Comparison of ENCODE assay signal across 15 cellular contexts in genomic region chr6:156887623-156888269, GRCh38.
DNase-seq lines count a peak whose midpoint lies in the region; ATAC-seq lines count a peak whose summit lies in the region.
"Had no signal": no experiment of that assay in that cellular context is flagged by ENCODE, and none has a peak within 500 bp of the region (broad histone marks: within the 10 kb centered on the region; RNA-seq: fewer than 3 reads in every experiment).

No MANE protein-coding gene starts in this region.

- H3K9ac ChIP-seq in iPS-18a (ENCODE audit: low read length) = peak overlapping the region; percentile 15
- H3K9ac ChIP-seq: BLaER1 had no signal

- H3K27me3 Mint-ChIP-seq in activated CD4-positive, alpha-beta T cell treated with anti-CD3 and anti-CD28 coated beads, Interleukin-2, amount 10 ng/mL, durations not matched to agents 7 days and 5 days = no peaks in the 10 kb centered on the region
- H3K27me3 Mint-ChIP-seq in activated naive CD8-positive, alpha-beta T cell treated with anti-CD3 and anti-CD28 coated beads for 36 hours = no peaks in the 10 kb centered on the region
- no peaks in the 10 kb centered on the region for H3K27me3 Mint-ChIP-seq in stimulated activated naive CD8-positive, alpha-beta T cell treated with anti-CD3 and anti-CD28 coated beads, Interleukin-15, Interleukin-2, amounts not matched to agents 100 ng/mL and 50 ng/mL, for 24 hours
- H3K27me3 Mint-ChIP-seq: stimulated activated naive B cell treated with anti-CD40 and anti-IgM and Interleukin-4, amounts not matched to agents 10 μg/mL and 1 μg/mL and 100 μg/mL, for 72 hours had no signal

- peaks cover 84% of the 10 kb centered on the region for H3K4me1 ChIP-seq in iPS-18a (ENCODE audit: control insufficient read depth, low read depth, low read length)
- H3K4me1 ChIP-seq: prostate gland had no signal

- peak overlapping the region; percentile 34 for H3K4me3 ChIP-seq in iPS-18a (ENCODE audit: low read length)
- H3K4me3 ChIP-seq: BLaER1, prostate gland had no signal

- H3K36me3 ChIP-seq in iPS-18a (ENCODE audit: control insufficient read depth, low read depth, low read length) = no peaks in the 10 kb centered on the region
- H3K36me3 ChIP-seq: prostate gland had no signal

- no peak overlapping the region for H3K4me3 Mint-ChIP-seq in activated CD4-positive, alpha-beta T cell treated with anti-CD3 and anti-CD28 coated beads, Interleukin-2, amount 10 ng/mL, durations not matched to agents 7 days and 5 days
- peak overlapping the region; percentile 1 for H3K4me3 Mint-ChIP-seq in activated naive CD8-positive, alpha-beta T cell treated with anti-CD3 and anti-CD28 coated beads for 36 hours
- H3K4me3 Mint-ChIP-seq in stimulated activated naive CD8-positive, alpha-beta T cell treated with anti-CD3 and anti-CD28 coated beads, Interleukin-15, Interleukin-2, amounts not matched to agents 100 ng/mL and 50 ng/mL, for 24 hours = no peak overlapping the region
- H3K4me3 Mint-ChIP-seq: stimulated activated naive B cell treated with anti-CD40 and anti-IgM and Interleukin-4, amounts not matched to agents 10 μg/mL and 1 μg/mL and 100 μg/mL, for 72 hours had no signal

- peak overlapping the region; percentile 1 for H3K27ac Mint-ChIP-seq in activated CD4-positive, alpha-beta T cell treated with anti-CD3 and anti-CD28 coated beads, Interleukin-2, amount 10 ng/mL, durations not matched to agents 7 days and 5 days
- H3K27ac Mint-ChIP-seq in activated naive CD8-positive, alpha-beta T cell treated with anti-CD3 and anti-CD28 coated beads for 36 hours = peak overlapping the region; percentile 54
- H3K27ac Mint-ChIP-seq in stimulated activated naive CD8-positive, alpha-beta T cell treated with anti-CD3 and anti-CD28 coated beads, Interleukin-15, Interleukin-2, amounts not matched to agents 100 ng/mL and 50 ng/mL, for 24 hours = peak overlapping the region; percentile 54
- H3K27ac Mint-ChIP-seq: stimulated activated naive B cell treated with anti-CD40 and anti-IgM and Interleukin-4, amounts not matched to agents 10 μg/mL and 1 μg/mL and 100 μg/mL, for 72 hours had no signal

- no peaks in the 10 kb centered on the region for H3K27me3 ChIP-seq in iPS-18a (ENCODE audit: control insufficient read depth, insufficient read depth, low read length)
- H3K27me3 ChIP-seq: BLaER1 had no signal

- peaks cover 5% of the 10 kb centered on the region for H3K36me3 Mint-ChIP-seq in activated CD4-positive, alpha-beta T cell treated with anti-CD3 and anti-CD28 coated beads, Interleukin-2, amount 10 ng/mL, durations not matched to agents 7 days and 5 days (ENCODE audit: low read depth)
- peaks cover 5% of the 10 kb centered on the region for H3K36me3 Mint-ChIP-seq in activated naive CD8-positive, alpha-beta T cell treated with anti-CD3 and anti-CD28 coated beads for 36 hours
- peaks cover 5% of the 10 kb centered on the region for H3K36me3 Mint-ChIP-seq in stimulated activated naive CD8-positive, alpha-beta T cell treated with anti-CD3 and anti-CD28 coated beads, Interleukin-15, Interleukin-2, amounts not matched to agents 100 ng/mL and 50 ng/mL, for 24 hours (ENCODE audit: low read depth)

- peaks cover 32% of the 10 kb centered on the region for H3K4me1 Mint-ChIP-seq in activated CD4-positive, alpha-beta T cell treated with anti-CD3 and anti-CD28 coated beads, Interleukin-2, amount 10 ng/mL, durations not matched to agents 7 days and 5 days
- H3K4me1 Mint-ChIP-seq in activated naive CD8-positive, alpha-beta T cell treated with anti-CD3 and anti-CD28 coated beads for 36 hours = peaks cover 59% of the 10 kb centered on the region
- peaks cover 67% of the 10 kb centered on the region for H3K4me1 Mint-ChIP-seq in stimulated activated naive CD8-positive, alpha-beta T cell treated with anti-CD3 and anti-CD28 coated beads, Interleukin-15, Interleukin-2, amounts not matched to agents 100 ng/mL and 50 ng/mL, for 24 hours (ENCODE audit: low read depth)

- CTCF ChIA-PET in activated CD4-positive, alpha-beta T cell treated with anti-CD3 and anti-CD28 coated beads, Interleukin-2, amount 10 ng/mL, durations not matched to agents 7 days and 5 days (lab: Charles Lee) = no interaction called here

- H3K9me3 ChIP-seq in iPS-18a (ENCODE audit: control insufficient read depth, low read depth, low read length) = no peaks in the 10 kb centered on the region
- H3K9me3 ChIP-seq: BLaER1, prostate gland had no signal

- DNase-seq in activated CD4-positive, alpha-beta T cell treated with anti-CD3 and anti-CD28 coated beads, Interleukin-2, amount 10 ng/mL, durations not matched to agents 7 days and 5 days = no peak
- DNase-seq in activated CD4-positive, alpha-beta T cell treated with anti-CD3 and anti-CD28 coated beads, Interleukin-2, amount 50 U/mL, for 1 hour = no peak
- no peak for DNase-seq in activated naive CD8-positive, alpha-beta T cell treated with anti-CD3 and anti-CD28 coated beads for 36 hours
- DNase-seq in NCI-H2227 (lab: John Stamatoyannopoulos, UW; ENCODE audit: unreplicated experiment) = no peak
- DNase-seq: activated effector memory CD4-positive, alpha-beta T cell treated with anti-CD3 and anti-CD28 coated beads, Interleukin-2, amount 50 U/mL, for 16 hours; NCI-H2171 treated with DMSO at 0.1 percent for 48 hours; stimulated activated naive B cell treated with anti-CD40 and anti-IgM and Interleukin-4, amounts not matched to agents 10 μg/mL and 1 μg/mL and 100 μg/mL, for 72 hours; trophoblast cell had no signal

- H3K27ac ChIP-seq in iPS-18a (ENCODE audit: low read length) = no peak overlapping the region
- H3K27ac ChIP-seq: BLaER1, prostate gland, VCaP had no signal

- ATAC-seq in HG03095 (IDR thresholded peaks at IDR 0.05; ENCODE audit: unreplicated experiment) (no peak), HG03175 (IDR thresholded peaks at IDR 0.05; ENCODE audit: unreplicated experiment) (no peak)
- ATAC-seq: stimulated activated naive B cell treated with anti-CD40 and anti-IgM and Interleukin-4, amounts not matched to agents 10 μg/mL and 1 μg/mL and 100 μg/mL, for 72 hours had no signal

- H3K9me3 Mint-ChIP-seq in activated CD4-positive, alpha-beta T cell treated with anti-CD3 and anti-CD28 coated beads, Interleukin-2, amount 10 ng/mL, durations not matched to agents 7 days and 5 days = no peaks in the 10 kb centered on the region
- no peaks in the 10 kb centered on the region for H3K9me3 Mint-ChIP-seq in activated naive CD8-positive, alpha-beta T cell treated with anti-CD3 and anti-CD28 coated beads for 36 hours
- H3K9me3 Mint-ChIP-seq in stimulated activated naive CD8-positive, alpha-beta T cell treated with anti-CD3 and anti-CD28 coated beads, Interleukin-15, Interleukin-2, amounts not matched to agents 100 ng/mL and 50 ng/mL, for 24 hours = no peaks in the 10 kb centered on the region

- POLR2A ChIA-PET in activated CD4-positive, alpha-beta T cell treated with anti-CD3 and anti-CD28 coated beads, Interleukin-2, amount 10 ng/mL, durations not matched to agents 7 days and 5 days (lab: Charles Lee) = no interaction called here

Comparison
In these comparisons a context has a peak if more than half of its experiments do, and no peak if none do; other contexts are left out.
1. H3K27ac Mint-ChIP-seq: peak in every context shown above with its lines; median percentile 54 in activated naive CD8-positive, alpha-beta T cell treated with anti-CD3 and anti-CD28 coated beads for 36 hours; 54 in stimulated activated naive CD8-positive, alpha-beta T cell treated with anti-CD3 and anti-CD28 coated beads, Interleukin-15, Interleukin-2, amounts not matched to agents 100 ng/mL and 50 ng/mL, for 24 hours; 1 in activated CD4-positive, alpha-beta T cell treated with anti-CD3 and anti-CD28 coated beads, Interleukin-2, amount 10 ng/mL, durations not matched to agents 7 days and 5 days.